In the genomic region with DNA sequence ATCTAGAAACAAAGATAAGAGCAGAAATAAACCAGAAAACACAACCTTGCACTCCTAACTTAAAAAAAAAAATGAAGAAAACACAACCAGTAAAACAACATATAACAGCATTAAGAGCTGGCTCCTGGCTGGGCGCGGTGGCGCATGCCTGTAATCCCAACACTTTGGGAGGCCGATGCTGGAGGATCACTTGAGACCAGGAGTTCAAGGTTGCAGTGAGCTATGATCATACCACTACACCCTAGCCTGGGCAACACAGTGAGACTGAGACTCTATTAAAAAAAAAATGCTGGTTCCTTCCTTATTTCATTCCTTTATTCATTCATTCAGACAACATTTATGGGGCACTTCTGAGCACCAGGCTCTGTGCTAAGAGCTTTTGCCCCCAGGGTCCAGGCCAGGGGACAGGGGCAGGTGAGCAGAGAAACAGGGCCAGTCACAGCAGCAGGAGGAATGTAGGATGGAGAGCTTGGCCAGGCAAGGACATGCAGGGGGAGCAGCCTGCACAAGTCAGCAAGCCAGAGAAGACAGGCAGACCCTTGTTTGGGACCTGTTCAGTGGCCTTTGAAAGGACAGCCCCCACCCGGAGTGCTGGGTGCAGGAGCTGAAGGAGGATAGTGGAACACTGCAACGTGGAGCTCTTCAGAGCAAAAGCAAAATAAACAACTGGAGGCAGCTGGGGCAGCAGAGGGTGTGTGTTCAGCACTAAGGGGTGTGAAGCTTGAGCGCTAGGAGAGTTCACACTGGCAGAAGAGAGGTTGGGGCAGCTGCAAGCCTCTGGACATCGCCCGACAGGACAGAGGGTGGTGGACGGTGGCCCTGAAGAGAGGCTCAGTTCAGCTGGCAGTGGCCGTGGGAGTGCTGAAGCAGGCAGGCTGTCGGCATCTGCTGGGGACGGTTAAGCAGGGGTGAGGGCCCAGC, we compare ENCODE assay signal across 25 cellular contexts. TPM values are rescaled to one million over a fixed set of nuclear protein-coding genes. Genes with fewer than 3 reads are reported as not detected.
A peak's percentile ranks its signal among the peaks of the same experiment; 100 is the strongest.
DNase-seq lines count a peak whose midpoint lies in the region; ATAC-seq and TF ChIP-seq lines count a peak whose summit lies in the region.
"Had no signal": no experiment of that assay in that cellular context is flagged by ENCODE, and none has a peak within 500 bp of the region (broad histone marks: within the 10 kb centered on the region; RNA-seq: fewer than 3 reads in every experiment).

No MANE protein-coding gene starts in this region.

- intact Hi-C loops in left colon (cut with DNase I, micrococcal nuclease) = loop anchor here in 1 of 2 donors (5.0 to 10.0 kb wide), 2 partner anchors 211 to 283 kb away; no protein-coding TSS in a partner anchor

- H3K4me1 ChIP-seq in SJCRH30 = peaks cover 3% of the 10 kb centered on the region; the same call in 1 of the 2 replicates

- peak; percentile 10 to 23 for ATAC-seq in activated T-cell treated with anti-CD3 and anti-CD28 coated beads, Interleukin-2, amount 50 U/mL, for 72 hours (replicated peaks in 1 of 2)
- ATAC-seq in activated T-cell treated with anti-CD3 and anti-CD28 coated beads, Interleukin-2, amount 50 U/mL, for 4 hours = no peak
- no peak for ATAC-seq in left colon
- no peak for ATAC-seq in GM21528 (IDR thresholded peaks at IDR 0.05; ENCODE audit: low FRiP score, unreplicated experiment)
- no peak for ATAC-seq in HG02885 (IDR thresholded peaks at IDR 0.05; ENCODE audit: poor library complexity, unreplicated experiment)

- H3K9me3 Mint-ChIP-seq in activated T-cell treated with anti-CD3 and anti-CD28 coated beads, Interleukin-2, amount 50 U/mL, for 72 hours = no peaks in the 10 kb centered on the region
- H3K9me3 Mint-ChIP-seq in activated T-cell treated with anti-CD3 and anti-CD28 coated beads, Interleukin-2, amount 50 U/mL, for 4 hours = no peaks in the 10 kb centered on the region
- H3K9me3 Mint-ChIP-seq in glutamatergic neuron (ENCODE audit: unreplicated experiment) = peaks cover 7% of the 10 kb centered on the region
- H3K9me3 Mint-ChIP-seq: activated CD4-positive, alpha-beta memory T cell treated with anti-CD3 and anti-CD28 coated beads, Interleukin-2, amount 10 ng/mL, durations not matched to agents 7 days and 5 days; CD8-positive, alpha-beta T cell; central memory CD8-positive, alpha-beta T cell; immature natural killer cell; stimulated activated naive CD8-positive, alpha-beta T cell treated with anti-CD3 and anti-CD28 coated beads, Interleukin-15, amount 100 ng/mL, for 72 hours had no signal

- H3K36me3 ChIP-seq in SJCRH30 = no peaks in the 10 kb centered on the region
- H3K36me3 ChIP-seq: ascending aorta, left ventricle myocardium inferior, neutrophil, prostate gland, tibial nerve had no signal

- no peaks in the 10 kb centered on the region for H3K9me3 ChIP-seq in SJCRH30 (replicated peaks)
- H3K9me3 ChIP-seq: ascending aorta, left ventricle myocardium inferior, neutrophil, prostate gland, tibial nerve had no signal

- DNase-seq in activated T-cell treated with anti-CD3 and anti-CD28 coated beads, Interleukin-2, amount 50 U/mL, for 72 hours = no peak
- DNase-seq in activated T-cell treated with anti-CD3 and anti-CD28 coated beads, Interleukin-2, amount 50 U/mL, for 4 hours = no peak
- DNase-seq in SJCRH30 (peak; percentile 50 to 59), glutamatergic neuron (no peak), left colon (no peak)
- DNase-seq: NCI-H1436 treated with DMSO at 0.1 percent for 48 hours had no signal

- H3K27ac ChIP-seq in SJCRH30 = no peak overlapping the region
- peak overlapping the region; percentile 69 for H3K27ac ChIP-seq in temporal lobe (ENCODE audit: low read depth, low read length)
- H3K27ac ChIP-seq: ascending aorta, left ventricle myocardium inferior, neutrophil, prostate gland, tibial nerve had no signal

- H3K27me3 ChIP-seq in SJCRH30 = no peaks in the 10 kb centered on the region
- H3K27me3 ChIP-seq: ascending aorta, neutrophil, tibial nerve had no signal

- no peaks in the 10 kb centered on the region for H3K36me3 Mint-ChIP-seq in activated T-cell treated with anti-CD3 and anti-CD28 coated beads, Interleukin-2, amount 50 U/mL, for 72 hours (ENCODE audit: insufficient read depth in 2 of 2)
- H3K36me3 Mint-ChIP-seq in activated T-cell treated with anti-CD3 and anti-CD28 coated beads, Interleukin-2, amount 50 U/mL, for 4 hours (ENCODE audit: insufficient read depth) = no peaks in the 10 kb centered on the region
- peaks cover 7% of the 10 kb centered on the region for H3K36me3 Mint-ChIP-seq in glutamatergic neuron (ENCODE audit: unreplicated experiment)
- H3K36me3 Mint-ChIP-seq: activated naive CD8-positive, alpha-beta T cell; CD8-positive, alpha-beta T cell; immature natural killer cell had no signal

- peak overlapping the region; percentile 35 for H3K27ac Mint-ChIP-seq in activated T-cell treated with anti-CD3 and anti-CD28 coated beads, Interleukin-2, amount 50 U/mL, for 72 hours
- peak overlapping the region; percentile 39 for H3K27ac Mint-ChIP-seq in glutamatergic neuron (ENCODE audit: unreplicated experiment)
- H3K27ac Mint-ChIP-seq: activated CD4-positive, alpha-beta memory T cell treated with anti-CD3 and anti-CD28 coated beads, Interleukin-2, amount 10 ng/mL, durations not matched to agents 7 days and 5 days; activated naive CD8-positive, alpha-beta T cell; B cell; CD8-positive, alpha-beta T cell; stimulated activated naive CD8-positive, alpha-beta T cell treated with anti-CD3 and anti-CD28 coated beads, Interleukin-15, amount 100 ng/mL, for 72 hours had no signal

- H3K4me1 Mint-ChIP-seq in activated T-cell treated with anti-CD3 and anti-CD28 coated beads, Interleukin-2, amount 50 U/mL, for 72 hours (ENCODE audit: low read depth) = no peaks in the 10 kb centered on the region
- no peaks in the 10 kb centered on the region for H3K4me1 Mint-ChIP-seq in activated T-cell treated with anti-CD3 and anti-CD28 coated beads, Interleukin-2, amount 50 U/mL, for 4 hours (ENCODE audit: low read depth)
- H3K4me1 Mint-ChIP-seq in glutamatergic neuron (ENCODE audit: low read depth, unreplicated experiment) = no peaks in the 10 kb centered on the region
- H3K4me1 Mint-ChIP-seq: B cell; stimulated activated naive CD8-positive, alpha-beta T cell treated with anti-CD3 and anti-CD28 coated beads, Interleukin-15, amount 100 ng/mL, for 72 hours had no signal

- no peak overlapping the region for H3K4me3 ChIP-seq in SJCRH30
- H3K4me3 ChIP-seq: ascending aorta, left ventricle myocardium inferior, prostate gland, tibial nerve had no signal

- peaks cover 6% of the 10 kb centered on the region for H3K27me3 Mint-ChIP-seq in activated T-cell treated with anti-CD3 and anti-CD28 coated beads, Interleukin-2, amount 50 U/mL, for 72 hours (ENCODE audit: low read depth)
- H3K27me3 Mint-ChIP-seq in activated T-cell treated with anti-CD3 and anti-CD28 coated beads, Interleukin-2, amount 50 U/mL, for 4 hours (ENCODE audit: low read depth) = no peaks in the 10 kb centered on the region
- H3K27me3 Mint-ChIP-seq in glutamatergic neuron (ENCODE audit: unreplicated experiment) = peaks cover 10% of the 10 kb centered on the region
- H3K27me3 Mint-ChIP-seq: B cell; stimulated activated naive CD8-positive, alpha-beta T cell treated with anti-CD3 and anti-CD28 coated beads, Interleukin-15, amount 100 ng/mL, for 72 hours; T-helper 17 cell had no signal

- TF ChIP-seq CTCF in glutamatergic neuron (IDR thresholded peaks at IDR 0.05; ENCODE audit: partially characterized antibody, unreplicated experiment) = no peak

- H3K4me3 Mint-ChIP-seq in activated T-cell treated with anti-CD3 and anti-CD28 coated beads, Interleukin-2, amount 50 U/mL, for 72 hours = no peak overlapping the region
- no peak overlapping the region for H3K4me3 Mint-ChIP-seq in activated T-cell treated with anti-CD3 and anti-CD28 coated beads, Interleukin-2, amount 50 U/mL, for 4 hours
- peak overlapping the region; percentile 55 for H3K4me3 Mint-ChIP-seq in glutamatergic neuron (ENCODE audit: unreplicated experiment)
- H3K4me3 Mint-ChIP-seq: activated CD4-positive, alpha-beta memory T cell treated with anti-CD3 and anti-CD28 coated beads, Interleukin-2, amount 10 ng/mL, durations not matched to agents 7 days and 5 days; activated naive CD8-positive, alpha-beta T cell; B cell; CD8-positive, alpha-beta T cell; central memory CD8-positive, alpha-beta T cell; immature natural killer cell; stimulated activated naive CD8-positive, alpha-beta T cell treated with anti-CD3 and anti-CD28 coated beads, Interleukin-15, amount 100 ng/mL, for 72 hours; T-helper 17 cell had no signal

RNA-seq across cellular contexts. Expression of a gene that starts 2.6 kb away (rescaled TPM):
- total RNA-seq in activated T-cell treated with anti-CD3 and anti-CD28 coated beads, Interleukin-2, amount 50 U/mL, for 72 hours = not detected
- total RNA-seq in activated T-cell treated with anti-CD3 and anti-CD28 coated beads, Interleukin-2, amount 50 U/mL, for 4 hours = not detected
- total RNA-seq in SJCRH30 (2014; rRNA removed; shearing (Covaris generic)) = 0.43 TPM in 1 of 2 replicates, not detected in the other
- total RNA-seq in glutamatergic neuron (ENCODE audit: unreplicated experiment) (4.1 TPM), temporal lobe (2.5 TPM), left colon (not detected)
- total RNA-seq: activated CD4-positive, alpha-beta memory T cell treated with anti-CD3 and anti-CD28 coated beads, Interleukin-2, amount 10 ng/mL, durations not matched to agents 7 days and 5 days; ascending aorta; B cell; CD8-positive, alpha-beta T cell; dermis blood vessel endothelial cell; left ventricle myocardium inferior; myocyte; prostate gland; skeletal muscle tissue; T-helper 17 cell; tibial nerve had no signal

Comparison
In these comparisons a context has a peak if more than half of its experiments do, and no peak if none do; other contexts are left out.
1. ATAC-seq: peak in activated T-cell treated with anti-CD3 and anti-CD28 coated beads, Interleukin-2, amount 50 U/mL, for 72 hours (2 of 2); none in activated T-cell treated with anti-CD3 and anti-CD28 coated beads, Interleukin-2, amount 50 U/mL, for 4 hours (0 of 2), left colon (single experiment), GM21528 (single experiment) and HG02885 (single experiment).
2. DNase-seq: peak in SJCRH30 (2 of 2); none in activated T-cell treated with anti-CD3 and anti-CD28 coated beads, Interleukin-2, amount 50 U/mL, for 72 hours (0 of 2), activated T-cell treated with anti-CD3 and anti-CD28 coated beads, Interleukin-2, amount 50 U/mL, for 4 hours (single experiment), glutamatergic neuron (single experiment) and left colon (0 of 2).